16 cellular contexts compared by ENCODE assay signal in the genomic region with DNA sequence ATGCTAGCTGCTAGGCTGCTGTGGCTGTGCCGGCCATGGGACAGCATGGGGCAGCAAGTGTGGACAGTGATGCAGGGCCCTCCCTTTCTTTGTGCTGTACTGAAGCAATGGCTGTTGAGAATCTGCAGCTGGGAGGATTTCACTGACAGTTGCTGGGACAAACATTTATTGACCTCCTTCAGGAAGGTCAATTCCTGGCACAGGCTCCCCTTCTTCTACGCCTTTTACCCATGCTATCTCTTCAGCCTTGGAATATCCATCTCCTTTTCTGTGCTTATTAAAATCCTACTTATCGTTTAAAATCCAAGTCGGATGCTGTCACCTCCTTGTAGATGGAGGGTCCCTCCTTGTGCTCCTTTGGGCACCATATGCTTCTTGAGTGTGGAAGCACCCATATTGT.
DNase-seq lines count a peak whose midpoint lies in the region; ATAC-seq and TF ChIP-seq lines count a peak whose summit lies in the region.
"Had no signal": no experiment of that assay in that cellular context is flagged by ENCODE, and none has a peak within 500 bp of the region (broad histone marks: within the 10 kb centered on the region; RNA-seq: fewer than 3 reads in every experiment).

No MANE protein-coding gene starts in this region.

- H3K27ac ChIP-seq in IMR-90 (ENCODE audit: insufficient read depth, low read length) (peak overlapping the region; percentile 80), brain microvascular endothelial cell (peak overlapping the region; percentile 58), mesenchymal stem cell (ENCODE audit: low read length, poor library complexity, severe bottlenecking) (peak overlapping the region; percentile 66), tibial artery (peak overlapping the region; percentile 61 to 65)

- peak overlapping the region; percentile 92 for H3K56ac ChIP-seq in IMR-90 (ENCODE audit: extremely low read depth, insufficient read depth, low read length)

- H3K4me3 ChIP-seq in IMR-90 (ENCODE audit: insufficient read depth, low read depth, low read length): no peak overlapping the region
- H3K4me3 ChIP-seq in brain microvascular endothelial cell (ENCODE audit: low read depth, low read length): no peak overlapping the region
- H3K4me3 ChIP-seq in mesenchymal stem cell (ENCODE audit: insufficient read depth in 1 of 2, low read depth in 1 of 2, low read length in 2 of 2): no peak overlapping the region
- no peak overlapping the region for H3K4me3 ChIP-seq in tibial artery
- H3K4me3 ChIP-seq: adrenal gland had no signal

- peak overlapping the region; percentile 64 to 85 for H2BK12ac ChIP-seq in mesenchymal stem cell (ENCODE audit: low read length in 2 of 2)

- no peak for TF ChIP-seq POLR2A in IMR-90 (IDR thresholded peaks at IDR 0.05; ENCODE audit: low read depth, low read length)

- H2BK20ac ChIP-seq in IMR-90 (ENCODE audit: low read depth, low read length): peak overlapping the region; percentile 99

- H3K23ac ChIP-seq in IMR-90 (ENCODE audit: low read depth, low read length) (peak overlapping the region; percentile 95), mesenchymal stem cell (ENCODE audit: low read length in 2 of 2) (no peak overlapping the region)

- H4K8ac ChIP-seq in IMR-90 (ENCODE audit: low read depth in 2 of 2, low read length in 2 of 2): peak overlapping the region; percentile 92 to 98
- peak overlapping the region; percentile 33 for H4K8ac ChIP-seq in mesenchymal stem cell (ENCODE audit: low read length)

- intact Hi-C loops in IMR-90 (cut with micrococcal nuclease) (loop anchor here (2.0 to 10.0 kb wide), 3 partner anchors 143 to 291 kb away; no protein-coding TSS in a partner anchor), tibial artery (cut with DNase I; ENCODE audit: low total_unique reads) (no loop called here)

- H2BK5ac ChIP-seq in IMR-90 (ENCODE audit: low read depth, low read length, poor library complexity, severe bottlenecking): peak overlapping the region; percentile 99
- H2BK5ac ChIP-seq in mesenchymal stem cell (ENCODE audit: low read depth, low read length, poor library complexity, severe bottlenecking): no peak overlapping the region

- no peaks in the 10 kb centered on the region for H4K20me1 ChIP-seq in IMR-90 (ENCODE audit: insufficient read depth, low read length)

- in situ Hi-C loops in IMR-90 (cut with MboI; ENCODE audit: low sequenced_read_pairs) (no loop called here), brain microvascular endothelial cell (cut with HindIII; ENCODE audit: low pct_ligation_motif_present, low sequenced_read_pairs) (no loop called here), KBM-7 (cut with MboI; ENCODE audit: low pct_unique_long_range_greater_than_20kb, low sequenced_read_pairs) (no loop called here)

- TF ChIP-seq CTCF in IMR-90 (conservative IDR thresholded peaks at IDR 0.05; ENCODE audit: low read depth, low read length) (no peak), brain microvascular endothelial cell (IDR thresholded peaks at IDR 0.05; ENCODE audit: low read depth, low read length, missing control alignments) (no peak), tibial artery (IDR thresholded peaks at IDR 0.05) (no peak)

- H3K36me3 ChIP-seq in IMR-90 (ENCODE audit: control insufficient read depth, insufficient read depth, low read length) (no peaks in the 10 kb centered on the region), brain microvascular endothelial cell (replicated peaks) (no peaks in the 10 kb centered on the region), mesenchymal stem cell (ENCODE audit: control insufficient read depth in 1 of 2, insufficient read depth in 2 of 2, low read depth in 1 of 2, low read length in 2 of 2) (no peaks in the 10 kb centered on the region), tibial artery (no peaks in the 10 kb centered on the region)
- H3K36me3 ChIP-seq: adrenal gland had no signal

- peak overlapping the region; percentile 99 for H3K4ac ChIP-seq in IMR-90 (ENCODE audit: low read depth, low read length)
- peak overlapping the region; percentile 50 to 77 for H3K4ac ChIP-seq in mesenchymal stem cell (ENCODE audit: low read depth in 1 of 2, low read length in 2 of 2)

- H3K4me1 ChIP-seq in IMR-90 (ENCODE audit: control insufficient read depth, insufficient read depth, low read length) (peaks cover 40% of the 10 kb centered on the region), mesenchymal stem cell (ENCODE audit: control insufficient read depth, insufficient read depth, low read depth, low read length) (peaks cover 20% of the 10 kb centered on the region), tibial artery (peaks cover 0 to 51% (median 28%) of the 10 kb centered on the region in 4 donors)

- no peak overlapping the region for H2AK9ac ChIP-seq in IMR-90 (replicated peaks; ENCODE audit: low read depth, low read length, poor library complexity)

- H3K9ac ChIP-seq in IMR-90 (ENCODE audit: low read depth, low read length) (peak overlapping the region; percentile 50), mesenchymal stem cell (ENCODE audit: low read length) (peak overlapping the region; percentile 67)

- BruUV-seq in IMR-90 (replicated peaks; lab: Mats Ljungman, UMichigan): no TSS peak

- H3K27me3 ChIP-seq in IMR-90 (ENCODE audit: control insufficient read depth, insufficient read depth, low read length) (no peaks in the 10 kb centered on the region), brain microvascular endothelial cell (replicated peaks) (no peaks in the 10 kb centered on the region), mesenchymal stem cell (ENCODE audit: control insufficient read depth in 1 of 2, insufficient read depth in 1 of 2, low read length in 2 of 2) (no peaks in the 10 kb centered on the region), tibial artery (no peaks in the 10 kb centered on the region)
- H3K27me3 ChIP-seq: adrenal gland had no signal

- TF ChIP-seq RAD21 in IMR-90 (IDR thresholded peaks at IDR 0.05; ENCODE audit: low read length): no peak

- no CpG with 5 or more reads among the region's 4 CpGs for WGBS in IMR-90 (ENCODE audit: extremely low coverage in 2 of 2, insufficient read length in 1 of 2), 2 experiments
- 67% methylated on average over 4 of the region's 4 CpGs for WGBS in mesenchymal stem cell

- H4K5ac ChIP-seq in IMR-90 (ENCODE audit: low read depth, low read length): peak overlapping the region; percentile 95

- H3K79me1 ChIP-seq in IMR-90 (ENCODE audit: low read depth in 1 of 2, low read length in 2 of 2): peaks cover 0 to 5% of the 10 kb centered on the region in 2 experiments; a peak in 2 of 4 replicates
- no peaks in the 10 kb centered on the region for H3K79me1 ChIP-seq in mesenchymal stem cell (replicated peaks; ENCODE audit: low read length, poor library complexity, severe bottlenecking)

- peak overlapping the region; percentile 98 for H3K18ac ChIP-seq in IMR-90 (ENCODE audit: low read depth, low read length)
- H3K18ac ChIP-seq in mesenchymal stem cell (ENCODE audit: low read depth in 1 of 2, low read length in 2 of 2): peak overlapping the region; percentile 47 to 81

- H3K14ac ChIP-seq in IMR-90 (replicated peaks; ENCODE audit: low read depth, low read length) (peak overlapping the region; percentile 90), mesenchymal stem cell (ENCODE audit: low read length in 2 of 2) (no peak overlapping the region)

- no peak for ATAC-seq in IMR-90 (ENCODE audit: low read depth)
- ATAC-seq in GM21390 (IDR thresholded peaks at IDR 0.05; ENCODE audit: unreplicated experiment): no peak
- ATAC-seq: T-helper 17 cell had no signal

- peaks cover 29% of the 10 kb centered on the region for H3K9me1 ChIP-seq in IMR-90 (ENCODE audit: insufficient read depth, low read length)

- no peak overlapping the region for H3K4me2 ChIP-seq in IMR-90 (ENCODE audit: low read depth, low read length)
- no peak overlapping the region for H3K4me2 ChIP-seq in mesenchymal stem cell (ENCODE audit: low read length, poor library complexity, severe bottlenecking)

- dilution Hi-C loops in IMR-90 (cut with HindIII; ENCODE audit: low sequenced_read_pairs, unreplicated experiment): no loop called here

- H3K9me3 ChIP-seq in IMR-90 (ENCODE audit: control insufficient read depth, insufficient read depth, low read length): no peaks in the 10 kb centered on the region
- H3K9me3 ChIP-seq in mesenchymal stem cell (ENCODE audit: control insufficient read depth, low read length): peaks cover 11% of the 10 kb centered on the region
- no peaks in the 10 kb centered on the region for H3K9me3 ChIP-seq in tibial artery
- H3K9me3 ChIP-seq: adrenal gland had no signal

- H2AK5ac ChIP-seq in IMR-90 (ENCODE audit: low read depth, low read length) (peak overlapping the region; percentile 97), mesenchymal stem cell (ENCODE audit: low read length, severe bottlenecking) (peak overlapping the region; percentile 55)

- peak overlapping the region; percentile 67 for H2AFZ ChIP-seq in IMR-90 (replicated peaks; ENCODE audit: low read length, poor library complexity)
- H2AFZ ChIP-seq in mesenchymal stem cell (ENCODE audit: low read depth, low read length): no peak overlapping the region

- DNase-seq in IMR-90 (no peak), brain microvascular endothelial cell (no peak), mesenchymal stem cell (peak; percentile 76), tibial artery (no peak), NCI-H2227 treated with DMSO at 0.1 percent for 48 hours (lab: John Stamatoyannopoulos, UW) (no peak), KBM-7 (no peak)
- DNase-seq in stimulated activated CD4-positive, alpha-beta T cell treated with anti-CD3 and anti-CD28 coated beads, Interleukin-2, amount 100 ng/mL, for 48 hours: no peak
- DNase-seq: cerebellar nuclear complex; DMS79; NCI-H1048; NCI-H2107; NCI-H526 treated with DMSO at 0.1 percent for 48 hours; stimulated activated CD4-positive, alpha-beta T cell treated with anti-CD3 and anti-CD28 coated beads, Interleukin-4, amount 100 ng/mL, for 4 hours; T-helper 17 cell had no signal

- POLR2A ChIA-PET in IMR-90 (lab: Charles Lee; ENCODE audit: unreplicated experiment): no interaction called here

- H2BK120ac ChIP-seq in IMR-90 (ENCODE audit: low read depth, low read length) (peak overlapping the region; percentile 99), mesenchymal stem cell (ENCODE audit: low read depth, low read length) (peak overlapping the region; percentile 50)

- H2BK15ac ChIP-seq in IMR-90 (ENCODE audit: low read depth, low read length) (peak overlapping the region; percentile 88), mesenchymal stem cell (ENCODE audit: low read depth, poor library complexity, severe bottlenecking) (no peak overlapping the region)

- peak overlapping the region; percentile 99 for H4K91ac ChIP-seq in IMR-90 (ENCODE audit: insufficient read depth, low read depth, low read length)
- peak overlapping the region; percentile 23 for H4K91ac ChIP-seq in mesenchymal stem cell (ENCODE audit: low read length)

- CTCF ChIA-PET in IMR-90 (lab: Yijun Ruan, JAX): interaction anchor here (0.6 to 2.3 kb wide), 2 partner anchors 49 to 1178 kb away, joined by 4 to 8 read pairs; no protein-coding TSS in a partner anchor
